Comparison of ENCODE assay signal across 11 cellular contexts in the genomic region with DNA sequence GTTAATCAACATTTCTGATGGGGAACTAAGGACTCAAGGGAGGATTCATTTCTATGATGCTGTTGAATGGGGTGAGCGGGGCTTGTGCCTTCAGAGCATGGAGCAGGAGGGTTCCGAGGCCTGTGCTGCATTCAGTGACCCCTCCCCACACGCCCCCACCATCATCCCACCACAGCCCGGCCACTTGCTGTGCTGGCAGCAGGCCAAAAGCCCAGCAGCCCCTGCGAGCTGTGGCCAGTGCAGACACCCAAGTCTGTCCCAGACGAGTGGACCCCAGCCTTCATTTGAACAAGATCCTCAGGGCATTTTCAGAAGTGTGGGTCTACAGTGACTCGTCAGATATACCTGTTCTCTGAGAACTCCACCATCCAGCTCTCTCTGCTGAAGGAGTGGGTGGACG.
"Had no signal": no experiment of that assay in that cellular context is flagged by ENCODE, and none has a peak within 500 bp of the region (broad histone marks: within the 10 kb centered on the region; RNA-seq: fewer than 3 reads in every experiment).

No MANE protein-coding gene starts in this region.

- H3K27ac ChIP-seq: GM23248 had no signal

- H3K4me1 ChIP-seq: HAP-1 had no signal

- H2AFZ ChIP-seq: GM23248, GM23338 had no signal

- H3K4me3 ChIP-seq: GM23248, GM23338, HAP-1 had no signal

- H3K36me3 ChIP-seq: HAP-1 had no signal

- DNase-seq: GM23248, GOT3, H7, H9, HCEC 1CT, HFFc6 had no signal

- H3K9me3 ChIP-seq: HAP-1 had no signal

- FAIRE-seq: H1, H54 had no signal

- H3K27ac Mint-ChIP-seq: GM23338, HFFc6 had no signal

- H3K4me3 Mint-ChIP-seq: GM23338, H9, HFFc6 had no signal

- ATAC-seq: GM23338, HCT116 had no signal

- H3K4me1 Mint-ChIP-seq: GM23338 had no signal

- H3K4me2 ChIP-seq: GM23338 had no signal

- H3K9ac ChIP-seq: GM23248 had no signal
